Comparison of ENCODE assay signal across 32 cellular contexts in genomic region chr6:144621332-144621731, GRCh38.
"Had no signal": no experiment of that assay in that cellular context is flagged by ENCODE, and none has a peak within 500 bp of the region (broad histone marks: within the 10 kb centered on the region; RNA-seq: fewer than 3 reads in every experiment).

No MANE protein-coding gene starts in this region.

- H3K36me3 ChIP-seq: esophagus squamous epithelium, gastroesophageal sphincter, heart right ventricle, WERI-Rb-1 had no signal

- FAIRE-seq: colon, endometrium, endothelial cell of umbilical vein had no signal

- H3K27me3 ChIP-seq: body of pancreas, esophagus squamous epithelium, gastroesophageal sphincter, heart right ventricle had no signal

- H3K9me3 Mint-ChIP-seq: activated B cell treated with CpG ODN at 0.5 μM for 24 hours; activated CD4-positive, alpha-beta memory T cell treated with anti-CD3 and anti-CD28 coated beads for 36 hours; activated T-cell treated with anti-CD3 and anti-CD28 coated beads, Interleukin-2, amount 50 U/mL, for 24 hours; activated T-cell treated with anti-CD3 and anti-CD28 coated beads, Interleukin-2, amount 50 U/mL, for 72 hours; T-cell; T-helper 1 cell treated with Interleukin-12 subunit alpha and Interleukin-12 subunit beta and Interleukin-4 antibody, amounts not matched to agents 30 μg/mL and 1 μg/mL, for 36 hours; T-helper 2 cell treated with Interferon-gamma antibody and Interleukin-4, amounts not matched to agents 5 μg/mL and 100 μg/mL, for 36 hours had no signal

- H3K27ac ChIP-seq: body of pancreas, epithelial cell of prostate, esophagus squamous epithelium, gastroesophageal sphincter, heart right ventricle, WERI-Rb-1 had no signal

- H3K9me3 ChIP-seq: body of pancreas, esophagus squamous epithelium, gastroesophageal sphincter, heart right ventricle had no signal

- H3K27ac Mint-ChIP-seq: activated B cell treated with CpG ODN at 0.5 μM for 24 hours; activated CD4-positive, alpha-beta memory T cell treated with anti-CD3 and anti-CD28 coated beads for 36 hours; activated CD8-positive, alpha-beta T cell treated with anti-CD3 and anti-CD28 coated beads, Interleukin-2, amount 10 ng/mL, durations not matched to agents 7 days and 5 days; activated naive CD8-positive, alpha-beta T cell; activated T-cell treated with anti-CD3 and anti-CD28 coated beads, Interleukin-2, amount 50 U/mL, for 24 hours; activated T-cell treated with anti-CD3 and anti-CD28 coated beads, Interleukin-2, amount 50 U/mL, for 72 hours; T-cell; T-helper 1 cell treated with Interleukin-12 subunit alpha and Interleukin-12 subunit beta and Interleukin-4 antibody, amounts not matched to agents 30 μg/mL and 1 μg/mL, for 36 hours; T-helper 2 cell treated with Interferon-gamma antibody and Interleukin-4, amounts not matched to agents 5 μg/mL and 100 μg/mL, for 36 hours had no signal

- ATAC-seq: activated CD4-positive, CD25-positive, alpha-beta regulatory T cell treated with anti-CD3 and anti-CD28 coated beads, Interleukin-2, amount 50 U/mL, for 24 hours; activated CD8-positive, alpha-beta T cell treated with anti-CD3 and anti-CD28 coated beads, Interleukin-2, amount 10 ng/mL, durations not matched to agents 7 days and 5 days; activated T-cell treated with anti-CD3 and anti-CD28 coated beads, Interleukin-2, amount 50 U/mL, for 72 hours; body of pancreas; gastroesophageal sphincter; heart right ventricle; T-cell had no signal

- H3K4me3 Mint-ChIP-seq: activated B cell treated with CpG ODN at 0.5 μM for 24 hours; activated CD4-positive, alpha-beta memory T cell treated with anti-CD3 and anti-CD28 coated beads for 36 hours; activated CD8-positive, alpha-beta T cell treated with anti-CD3 and anti-CD28 coated beads, Interleukin-2, amount 10 ng/mL, durations not matched to agents 7 days and 5 days; activated naive CD8-positive, alpha-beta T cell; activated T-cell treated with anti-CD3 and anti-CD28 coated beads, Interleukin-2, amount 50 U/mL, for 24 hours; activated T-cell treated with anti-CD3 and anti-CD28 coated beads, Interleukin-2, amount 50 U/mL, for 72 hours; T-cell; T-helper 1 cell treated with Interleukin-12 subunit alpha and Interleukin-12 subunit beta and Interleukin-4 antibody, amounts not matched to agents 30 μg/mL and 1 μg/mL, for 36 hours; T-helper 2 cell treated with Interferon-gamma antibody and Interleukin-4, amounts not matched to agents 5 μg/mL and 100 μg/mL, for 36 hours had no signal

- DNase-seq: activated B cell treated with CpG ODN at 0.5 μM for 24 hours; activated CD4-positive, alpha-beta memory T cell treated with anti-CD3 and anti-CD28 coated beads for 36 hours; activated CD4-positive, alpha-beta T cell treated with anti-CD3 and anti-CD28 coated beads for 48 hours; activated CD4-positive, alpha-beta T cell treated with anti-CD3 and anti-CD28 coated beads, Interleukin-2, amount 50 U/mL, for 1 hour; activated CD8-positive, alpha-beta memory T cell treated with anti-CD3 and anti-CD28 coated beads, Interleukin-2, amount 50 U/mL, for 48 hours; activated CD8-positive, alpha-beta T cell treated with anti-CD3 and anti-CD28 coated beads, Interleukin-2, amount 10 ng/mL, durations not matched to agents 7 days and 5 days; activated gamma-delta T cell; activated naive CD4-positive, alpha-beta T cell; activated naive CD4-positive, alpha-beta T cell treated with anti-CD3 and anti-CD28 coated beads, Interleukin-2, amount 50 U/mL, for 16 hours; activated T-cell treated with anti-CD3 and anti-CD28 coated beads for 4 hours; activated T-cell treated with anti-CD3 and anti-CD28 coated beads, Interleukin-2, amount 50 U/mL, for 24 hours; activated T-cell treated with anti-CD3 and anti-CD28 coated beads, Interleukin-2, amount 50 U/mL, for 72 hours; amygdala; aorta; body of pancreas; caudate nucleus; effector CD8-positive, alpha-beta T cell; esophagus squamous epithelium; foreskin melanocyte; T-cell; T1000; WERI-Rb-1 had no signal

- H3K27me3 Mint-ChIP-seq: activated B cell treated with CpG ODN at 0.5 μM for 24 hours; activated CD4-positive, alpha-beta memory T cell treated with anti-CD3 and anti-CD28 coated beads for 36 hours; activated naive CD8-positive, alpha-beta T cell; activated T-cell treated with anti-CD3 and anti-CD28 coated beads, Interleukin-2, amount 50 U/mL, for 24 hours; T-cell had no signal

- H3K4me1 ChIP-seq: body of pancreas, esophagus squamous epithelium had no signal

- H3K4me3 ChIP-seq: body of pancreas, esophagus squamous epithelium, gastroesophageal sphincter, heart right ventricle had no signal
